8 cellular contexts compared by ENCODE assay signal in the genomic region with DNA sequence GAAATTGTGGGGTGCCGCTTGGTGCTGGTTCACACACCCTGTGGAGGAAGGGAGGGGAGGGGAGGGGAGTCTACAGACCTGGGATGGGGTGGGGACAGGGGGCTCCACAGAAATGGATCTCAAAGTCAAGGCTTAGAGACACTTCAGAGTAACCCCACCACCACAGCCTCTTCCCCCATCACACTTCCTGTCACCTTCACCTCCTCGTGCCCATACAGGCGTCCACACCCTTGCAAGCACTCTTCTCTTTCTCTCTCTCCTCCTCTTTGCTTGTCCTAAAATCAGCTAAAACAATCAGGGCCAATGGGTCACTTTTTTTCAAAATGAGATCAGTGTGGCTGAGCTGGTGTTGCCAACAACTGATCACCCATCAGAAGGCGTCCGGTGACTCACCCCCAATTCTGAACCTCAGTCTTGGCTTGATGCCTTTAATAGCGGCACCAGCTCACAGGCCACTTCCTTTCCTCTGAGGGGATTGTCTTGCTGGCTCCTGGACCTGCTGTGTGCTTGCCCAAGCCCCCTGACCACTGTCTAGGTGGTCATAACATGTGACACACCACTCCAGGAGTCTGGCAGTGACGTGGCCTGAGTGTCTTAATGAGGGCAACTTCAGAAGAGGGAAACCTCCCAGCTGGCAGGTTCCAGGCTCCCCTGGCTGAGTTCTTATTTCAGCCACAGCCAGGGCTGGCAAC. TPM values are rescaled to one million over a fixed set of nuclear protein-coding genes. Genes with fewer than 3 reads are reported as not detected.
DNase-seq lines count a peak whose midpoint lies in the region; ATAC-seq, FAIRE-seq and TF ChIP-seq lines count a peak whose summit lies in the region.

No MANE protein-coding gene starts in this region.

- SMC1A ChIA-PET in GM12878 (lab: Charles Lee; ENCODE audit: uncharacterized antibody, unreplicated experiment) = no interaction called here

- WGBS in GM12878 (ENCODE audit: insufficient coverage, insufficient replicate concordance, low lambda C conversion rate, missing lambda C conversion rate) = 0% methylated on average over 6 of the region's 7 CpGs

- H3K36me3 ChIP-seq in SJCRH30 (no peaks in the 10 kb centered on the region), GM12878 (ENCODE audit: control insufficient read depth in 2 of 2, insufficient read depth in 2 of 2, low read length in 1 of 2) (no peaks in the 10 kb centered on the region), mucosa of descending colon (ENCODE audit: low read depth) (no peaks in the 10 kb centered on the region)

- no peaks in the 10 kb centered on the region for H3K9me3 ChIP-seq in SJCRH30 (replicated peaks)
- H3K9me3 ChIP-seq in GM12878 (replicated peaks; ENCODE audit: control insufficient read depth, insufficient read depth, low read length) = no peaks in the 10 kb centered on the region
- H3K9me3 ChIP-seq in mucosa of descending colon = no peaks in the 10 kb centered on the region

- RAD21 ChIA-PET in GM12878 (lab: Charles Lee; ENCODE audit: unreplicated experiment) = interaction anchor here (0.6 kb wide), 1 partner anchor 363 kb away, joined by 3 read pairs; no protein-coding TSS in a partner anchor

- no peaks in the 10 kb centered on the region for H3K79me2 ChIP-seq in GM12878 (ENCODE audit: control insufficient read depth, insufficient read depth, low read length)

- TF ChIP-seq POLR2A in H54 (IDR thresholded peaks at IDR 0.05; ENCODE audit: low read depth, low read length) (no peak), GM12878 (IDR thresholded peaks at IDR 0.05; ENCODE audit: low read depth, low read length) (no peak)

- H3K9ac ChIP-seq in GM12878 (ENCODE audit: control insufficient read depth, insufficient read depth, low read length) = no peak overlapping the region

- H3K4me1 ChIP-seq in SJCRH30 (peaks cover 38% of the 10 kb centered on the region), GM12878 (ENCODE audit: control insufficient read depth, insufficient read depth, low read length) (no peaks in the 10 kb centered on the region), mucosa of descending colon (ENCODE audit: low read depth) (peaks cover 14% of the 10 kb centered on the region)

- intact Hi-C loops in GM12878 (cut with micrococcal nuclease; ENCODE audit: unreplicated experiment) (no loop called here), mucosa of descending colon (cut with DNase I, micrococcal nuclease) (no loop called here)

- FAIRE-seq in H54 (lab: Jason Lieb, UNC) (peak; percentile 91), GM12878 (lab: Jason Lieb, UNC) (no peak)

- DNase-seq in H54 (ENCODE audit: insufficient read length, low spot score) (peak; percentile 90), SJCRH30 (peak; percentile 70 to 75), GM12878 (ENCODE audit: low read depth, low spot score) (no peak), mucosa of descending colon (no peak), NCI-H1694 treated with DMSO at 0.1 percent for 48 hours (lab: John Stamatoyannopoulos, UW) (no peak), NCI-H2171 treated with DMSO at 0.1 percent for 48 hours (lab: John Stamatoyannopoulos, UW) (no peak)

- no peaks in the 10 kb centered on the region for H3K27me3 ChIP-seq in SJCRH30
- H3K27me3 ChIP-seq in GM12878 (replicated peaks in 1 of 2; ENCODE audit: control insufficient read depth in 2 of 2, insufficient read depth in 2 of 2, low read length in 1 of 2) = peaks cover 9 to 16% of the 10 kb centered on the region in 2 experiments; a peak in 3 of 4 replicates

- ATAC-seq in GM12878 (peak; percentile 53), mucosa of descending colon (peak; percentile 46), HG03095 (IDR thresholded peaks at IDR 0.05; ENCODE audit: unreplicated experiment) (no peak), HG03442 (IDR thresholded peaks at IDR 0.05; ENCODE audit: unreplicated experiment) (no peak)

- no peak overlapping the region for H2AFZ ChIP-seq in GM12878 (ENCODE audit: control insufficient read depth, low read depth, low read length)

- TF ChIP-seq CTCF in GM12878 (IDR thresholded peaks at IDR 0.05 in 2 of 3, conservative IDR thresholded peaks at IDR 0.05 in 1 of 3; ENCODE audit: control insufficient read depth in 2 of 3, extremely low read depth in 1 of 3, insufficient read depth in 1 of 3, low read depth in 3 of 3, low read length in 3 of 3) = no peak
- no peak for TF ChIP-seq CTCF in mucosa of descending colon (IDR thresholded peaks at IDR 0.05)

- POLR2A ChIA-PET in GM12878 (lab: Charles Lee) = interaction anchor here (0.5 to 0.7 kb wide), 2 partner anchors 24 to 707 kb away, joined by 3 read pairs; no protein-coding TSS in a partner anchor

- H3K4me3 ChIP-seq in SJCRH30 (no peak overlapping the region), GM12878 (no peak overlapping the region), mucosa of descending colon (no peak overlapping the region)

- in situ Hi-C loops in GM12878 (cut with MboI) = no loop called here

- BruUV-seq in GM12878 (replicated peaks; lab: Mats Ljungman, UMichigan) = no TSS peak

- CTCF ChIA-PET in GM12878 (lab: Yijun Ruan, JAX) = no interaction called here

- H4K20me1 ChIP-seq in GM12878 (ENCODE audit: control insufficient read depth, insufficient read depth) = no peaks in the 10 kb centered on the region; the same call in 1 of the 2 replicates

- H3K27ac ChIP-seq in SJCRH30 (no peak overlapping the region), GM12878 (ENCODE audit: control insufficient read depth, insufficient read depth) (no peak overlapping the region)

- H3K4me2 ChIP-seq in GM12878 (ENCODE audit: control insufficient read depth, insufficient read depth) = no peak overlapping the region

- no peak for TF ChIP-seq RAD21 in GM12878 (IDR thresholded peaks at IDR 0.05; ENCODE audit: insufficient read depth, low read depth, low read length)

- no peak for TF ChIP-seq EP300 in GM12878 (IDR thresholded peaks at IDR 0.05; ENCODE audit: borderline replicate concordance in 1 of 2, control insufficient read depth in 1 of 2, low read depth in 2 of 2, low read length in 2 of 2)

RNA-seq across cellular contexts. Expression of a gene that starts 1.5 kb away (rescaled TPM):
- 7.1 and 8.0 TPM in 2 replicates for total RNA-seq in SJCRH30 (2014; rRNA removed; shearing (Covaris generic))
- total RNA-seq in GM12878 (2013; cell fraction: nucleolus; rRNA removed) = not detected in 2 replicates
- total RNA-seq in GM12878 (2014; rRNA removed) (not detected in 2 replicates), GM12878 (2014; rRNA removed; fragmentation: Illumina TruSeq; extraction: Trizol) (0.04 and 0.05 TPM in 2 replicates), GM12878 (2021) (0.05 TPM in 1 of 2 replicates, not detected in the other), mucosa of descending colon (under 1 TPM; 0.10 to 0.19 (median 0.17) TPM)
- not detected for polyA plus RNA-seq in GM12878 (2011; ENCODE audit: low read depth)
- polyA plus RNA-seq in GM12878 (2011; rRNA removed) (0.01 TPM in 2 replicates), GM12878 (2014; fragmentation: Illumina TruSeq; extraction: Trizol) (not detected in 2 replicates), GM12878 (2014; fragmentation: Nextera tagmentation; extraction: Ambion mirVana) (under 1 TPM in 1 of 2 experiments, not detected in 1; 0.02 TPM), GM12878 (2014; rRNA removed) (0.01 TPM in 2 replicates), GM12878 (2016; fragmentation: Nextera tagmentation; extraction: Ambion mirVana) (under 1 TPM; 0.03 to 0.04 TPM)
- 0.01 and 0.02 TPM in 2 replicates for polyA plus RNA-seq in GM12878 (2011; cell fraction: cytosol; rRNA removed)
- 0.04 TPM in 1 of 2 replicates, not detected in the other for polyA plus RNA-seq in GM12878 (2011; cell fraction: nucleus; rRNA removed)
- polyA plus RNA-seq in GM12878 (2012) = 0.05 and 0.06 TPM in 2 replicates
- polyA minus RNA-seq in GM12878 (2011; rRNA and poly(A)+ RNA removed) = not detected in 2 replicates
- polyA minus RNA-seq in GM12878 (2011; cell fraction: cytosol; rRNA and poly(A)+ RNA removed) = not detected in 2 replicates
- polyA minus RNA-seq in GM12878 (2011; cell fraction: nucleus; rRNA and poly(A)+ RNA removed) = not detected in 2 replicates

RNA-seq across cellular contexts. Expression of a gene that starts 12.1 kb away (rescaled TPM):
- 172 and 174 TPM in 2 replicates for total RNA-seq in SJCRH30 (2014; rRNA removed; shearing (Covaris generic))
- 28.5 and 28.7 TPM in 2 replicates for total RNA-seq in GM12878 (2013; cell fraction: nucleolus; rRNA removed)
- total RNA-seq in GM12878 (2014; rRNA removed) = 88.3 and 95.0 TPM in 2 replicates
- 32.8 and 37.2 TPM in 2 replicates for total RNA-seq in GM12878 (2014; rRNA removed; fragmentation: Illumina TruSeq; extraction: Trizol)
- 58.0 and 59.1 TPM in 2 replicates for total RNA-seq in GM12878 (2021)
- 25.5 TPM for polyA plus RNA-seq in GM12878 (2011; ENCODE audit: low read depth)
- 33.2 and 48.3 TPM in 2 replicates for polyA plus RNA-seq in GM12878 (2011; rRNA removed)
- 91.7 and 111 TPM in 2 replicates for polyA plus RNA-seq in GM12878 (2011; cell fraction: cytosol; rRNA removed)
- polyA plus RNA-seq in GM12878 (2011; cell fraction: nucleus; rRNA removed) = 79.7 and 86.5 TPM in 2 replicates
- polyA plus RNA-seq in GM12878 (2012) = 46.9 and 51.3 TPM in 2 replicates
- polyA plus RNA-seq in GM12878 (2014; fragmentation: Illumina TruSeq; extraction: Trizol) = 21.5 and 42.6 TPM in 2 replicates
- polyA plus RNA-seq in GM12878 (2014; fragmentation: Nextera tagmentation; extraction: Ambion mirVana) = 1 to 10 TPM; 3.5 to 8.0 TPM
- polyA plus RNA-seq in GM12878 (2014; rRNA removed) = 80.5 and 85.1 TPM in 2 replicates
- polyA plus RNA-seq in GM12878 (2016; fragmentation: Nextera tagmentation; extraction: Ambion mirVana) = 10 to 100 TPM; 75.4 to 86.5 TPM
- 35.5 and 55.6 TPM in 2 replicates for polyA minus RNA-seq in GM12878 (2011; rRNA and poly(A)+ RNA removed)
- polyA minus RNA-seq in GM12878 (2011; cell fraction: cytosol; rRNA and poly(A)+ RNA removed) = 14.3 and 15.2 TPM in 2 replicates
- 20.7 and 30.7 TPM in 2 replicates for polyA minus RNA-seq in GM12878 (2011; cell fraction: nucleus; rRNA and poly(A)+ RNA removed)
- 10 to 100 TPM in 2 of 3 donors, 1 to 10 TPM in 1; 5.1 to 21.2 (median 16.3) TPM for total RNA-seq in mucosa of descending colon

RNA-seq across cellular contexts. Expression of a gene that starts 29.0 kb away (rescaled TPM):
- total RNA-seq in SJCRH30 (2014; rRNA removed; shearing (Covaris generic)) = not detected in 2 replicates
- total RNA-seq in GM12878 (2013; cell fraction: nucleolus; rRNA removed) = 2.1 and 2.8 TPM in 2 replicates
- 37.1 TPM in 2 replicates for total RNA-seq in GM12878 (2014; rRNA removed)
- 15.7 and 16.8 TPM in 2 replicates for total RNA-seq in GM12878 (2014; rRNA removed; fragmentation: Illumina TruSeq; extraction: Trizol)
- total RNA-seq in GM12878 (2021) = 15.9 and 17.8 TPM in 2 replicates
- polyA plus RNA-seq in GM12878 (2011; ENCODE audit: low read depth) = 6.0 TPM
- 9.2 and 17.0 TPM in 2 replicates for polyA plus RNA-seq in GM12878 (2011; rRNA removed)
- 22.8 and 30.1 TPM in 2 replicates for polyA plus RNA-seq in GM12878 (2011; cell fraction: cytosol; rRNA removed)
- 7.0 and 8.4 TPM in 2 replicates for polyA plus RNA-seq in GM12878 (2011; cell fraction: nucleus; rRNA removed)
- polyA plus RNA-seq in GM12878 (2012) = 10.7 and 13.9 TPM in 2 replicates
- 10.5 and 18.4 TPM in 2 replicates for polyA plus RNA-seq in GM12878 (2014; fragmentation: Illumina TruSeq; extraction: Trizol)
- polyA plus RNA-seq in GM12878 (2014; fragmentation: Nextera tagmentation; extraction: Ambion mirVana) = 1 to 10 TPM; 6.0 to 9.3 TPM
- polyA plus RNA-seq in GM12878 (2014; rRNA removed) = 38.2 and 42.1 TPM in 2 replicates
- polyA plus RNA-seq in GM12878 (2016; fragmentation: Nextera tagmentation; extraction: Ambion mirVana) = 10 to 100 TPM; 26.7 to 32.4 TPM
- 8.3 and 19.1 TPM in 2 replicates for polyA minus RNA-seq in GM12878 (2011; rRNA and poly(A)+ RNA removed)
- polyA minus RNA-seq in GM12878 (2011; cell fraction: cytosol; rRNA and poly(A)+ RNA removed) = 5.1 TPM in 2 replicates
- polyA minus RNA-seq in GM12878 (2011; cell fraction: nucleus; rRNA and poly(A)+ RNA removed) = 1.1 and 3.2 TPM in 2 replicates
- 1 to 10 TPM; 3.8 to 7.5 (median 6.3) TPM for total RNA-seq in mucosa of descending colon

RNA-seq across cellular contexts. Expression of a gene that starts 38.4 kb away (rescaled TPM):
- total RNA-seq in SJCRH30 (2014; rRNA removed; shearing (Covaris generic)) = not detected in 2 replicates
- 28.0 and 33.3 TPM in 2 replicates for total RNA-seq in GM12878 (2013; cell fraction: nucleolus; rRNA removed)
- 9.4 and 10.0 TPM in 2 replicates for total RNA-seq in GM12878 (2014; rRNA removed)
- total RNA-seq in GM12878 (2014; rRNA removed; fragmentation: Illumina TruSeq; extraction: Trizol) = 4.2 and 4.8 TPM in 2 replicates
- total RNA-seq in GM12878 (2021) = 12.9 and 13.2 TPM in 2 replicates
- polyA plus RNA-seq in GM12878 (2011; ENCODE audit: low read depth) = 5.1 TPM
- polyA plus RNA-seq in GM12878 (2011; rRNA removed) = 4.1 and 6.3 TPM in 2 replicates
- polyA plus RNA-seq in GM12878 (2011; cell fraction: cytosol; rRNA removed) = 10.1 and 14.8 TPM in 2 replicates
- polyA plus RNA-seq in GM12878 (2011; cell fraction: nucleus; rRNA removed) = 56.2 and 62.8 TPM in 2 replicates
- polyA plus RNA-seq in GM12878 (2012) = 18.5 and 22.0 TPM in 2 replicates
- polyA plus RNA-seq in GM12878 (2014; fragmentation: Illumina TruSeq; extraction: Trizol) = 1.1 and 4.0 TPM in 2 replicates
- 1 to 10 TPM in 1 of 2 experiments, under 1 TPM in 1; 0.77 to 1.5 TPM for polyA plus RNA-seq in GM12878 (2014; fragmentation: Nextera tagmentation; extraction: Ambion mirVana)
- polyA plus RNA-seq in GM12878 (2014; rRNA removed) = 17.5 and 22.4 TPM in 2 replicates
- 10 to 100 TPM; 11.7 to 12.9 TPM for polyA plus RNA-seq in GM12878 (2016; fragmentation: Nextera tagmentation; extraction: Ambion mirVana)
- polyA minus RNA-seq in GM12878 (2011; rRNA and poly(A)+ RNA removed) = 5.9 and 11.3 TPM in 2 replicates
- polyA minus RNA-seq in GM12878 (2011; cell fraction: cytosol; rRNA and poly(A)+ RNA removed) = 2.4 and 5.2 TPM in 2 replicates
- 21.2 and 22.9 TPM in 2 replicates for polyA minus RNA-seq in GM12878 (2011; cell fraction: nucleus; rRNA and poly(A)+ RNA removed)
- total RNA-seq in mucosa of descending colon = 10 to 100 TPM in 1 of 3 donors, 1 to 10 TPM in 2; 6.5 to 19.1 (median 6.6) TPM

RNA-seq across cellular contexts. Expression of a gene that starts 38.8 kb away (rescaled TPM):
- total RNA-seq in SJCRH30 (2014; rRNA removed; shearing (Covaris generic)) = not detected in 2 replicates
- total RNA-seq in GM12878 (2013; cell fraction: nucleolus; rRNA removed) = not detected in 2 replicates
- total RNA-seq in GM12878 (2014; rRNA removed) (0.06 and 0.11 TPM in 2 replicates), GM12878 (2014; rRNA removed; fragmentation: Illumina TruSeq; extraction: Trizol) (not detected in 2 replicates), GM12878 (2021) (0.32 and 0.41 TPM in 2 replicates), mucosa of descending colon (1 to 10 TPM in 1 of 3 donors, under 1 TPM in 2; 0.23 to 8.6 (median 0.63) TPM)
- 0.29 TPM for polyA plus RNA-seq in GM12878 (2011; ENCODE audit: low read depth)
- polyA plus RNA-seq in GM12878 (2011; rRNA removed) (0.15 and 0.17 TPM in 2 replicates), GM12878 (2014; fragmentation: Illumina TruSeq; extraction: Trizol) (0.10 TPM in 1 of 2 replicates, not detected in the other), GM12878 (2014; fragmentation: Nextera tagmentation; extraction: Ambion mirVana) (under 1 TPM in 1 of 2 experiments, not detected in 1; 0.07 TPM), GM12878 (2014; rRNA removed) (0.22 and 0.56 TPM in 2 replicates), GM12878 (2016; fragmentation: Nextera tagmentation; extraction: Ambion mirVana) (under 1 TPM in 1 of 2 experiments, not detected in 1; 0.24 TPM)
- 0.15 and 0.22 TPM in 2 replicates for polyA plus RNA-seq in GM12878 (2011; cell fraction: cytosol; rRNA removed)
- polyA plus RNA-seq in GM12878 (2011; cell fraction: nucleus; rRNA removed) = 0.30 and 0.38 TPM in 2 replicates
- polyA plus RNA-seq in GM12878 (2012) = 0.49 and 0.93 TPM in 2 replicates
- polyA minus RNA-seq in GM12878 (2011; rRNA and poly(A)+ RNA removed) = 0.15 and 0.57 TPM in 2 replicates
- polyA minus RNA-seq in GM12878 (2011; cell fraction: cytosol; rRNA and poly(A)+ RNA removed) = not detected in 2 replicates
- not detected in 2 replicates for polyA minus RNA-seq in GM12878 (2011; cell fraction: nucleus; rRNA and poly(A)+ RNA removed)

Comparison
In these comparisons a context has a peak if more than half of its experiments do, and no peak if none do; other contexts are left out.
1. DNase-seq: peak in H54 (single experiment) and SJCRH30 (2 of 2); none in GM12878 (single experiment), mucosa of descending colon (0 of 3), NCI-H1694 treated with DMSO at 0.1 percent for 48 hours (single experiment) and NCI-H2171 treated with DMSO at 0.1 percent for 48 hours (single experiment).
2. ATAC-seq: peak in GM12878 (single experiment) and mucosa of descending colon (single experiment); none in HG03095 (single experiment) and HG03442 (single experiment).